ENCODE assay signal across 8 cellular contexts in genomic region chr11:65493367-65494176, GRCh38.
A peak's percentile ranks its signal among the peaks of the same experiment; 100 is the strongest.
DNase-seq lines count a peak whose midpoint lies in the region; ATAC-seq and TF ChIP-seq lines count a peak whose summit lies in the region.

No MANE protein-coding gene starts in this region.

- peak overlapping the region; percentile 16; the same call in 1 of the 2 replicates for H3K27ac ChIP-seq in HEK293 (ENCODE audit: extremely low read depth, low read depth, low read length)
- H3K27ac ChIP-seq in iPS-20b (ENCODE audit: low read length), result no peak overlapping the region

- no peaks in the 10 kb centered on the region for H3K9me3 Mint-ChIP-seq in activated naive CD8-positive, alpha-beta T cell treated with anti-CD3 and anti-CD28 coated beads, Interleukin-2, amount 50 U/mL, for 24 hours
- no peaks in the 10 kb centered on the region for H3K9me3 Mint-ChIP-seq in stimulated activated effector memory CD8-positive, alpha-beta T cell treated with anti-CD3 and anti-CD28 coated beads, Interleukin-12 subunit alpha, Interleukin-12 subunit beta, amount 100 ng/mL, for 72 hours

- H3K36me3 ChIP-seq in HEK293 (ENCODE audit: control insufficient read depth in 2 of 2, insufficient read depth in 1 of 2, low read length in 2 of 2) (no peaks in the 10 kb centered on the region), iPS-20b (ENCODE audit: insufficient read depth, low read depth, low read length) (no peaks in the 10 kb centered on the region)

- H3K9me3 ChIP-seq in HEK293 (ENCODE audit: control insufficient read depth, insufficient read depth, low read depth, low read length) (no peaks in the 10 kb centered on the region), iPS-20b (ENCODE audit: insufficient read depth, low read depth, low read length) (no peaks in the 10 kb centered on the region)

- POLR2A ChIA-PET in HEK293 (lab: Yijun Ruan, JAX), result interaction anchor here (0.6 to 28.2 kb wide), 6 partner anchors 9 to 71 kb away, joined by 3 to 1129 read pairs (median 18); partner anchors contain the start of genes MALAT1 and NEAT1

- ATAC-seq in activated naive CD8-positive, alpha-beta T cell treated with anti-CD3 and anti-CD28 coated beads, Interleukin-2, amount 50 U/mL, for 24 hours, result no peak
- no peak for ATAC-seq in stimulated activated effector memory CD8-positive, alpha-beta T cell treated with anti-CD3 and anti-CD28 coated beads, Interleukin-12 subunit alpha, Interleukin-12 subunit beta, amount 100 ng/mL, for 72 hours

- H3K9ac ChIP-seq in iPS-20b (ENCODE audit: low read depth, low read length), result peak overlapping the region; percentile 20; the same call in 1 of the 2 replicates

- H3K4me3 ChIP-seq in HEK293 (ENCODE audit: low read depth, low read length) (no peak overlapping the region), iPS-20b (ENCODE audit: low read length) (no peak overlapping the region)

- DNase-seq in AG08395 (ENCODE audit: low spot score) (peak; percentile 66), activated gamma-delta T cell treated with Interleukin-2 at 50 U/mL for 16 hours (no peak), NCI-H774 (lab: John Stamatoyannopoulos, UW) (no peak)
- DNase-seq in activated naive CD8-positive, alpha-beta T cell treated with anti-CD3 and anti-CD28 coated beads, Interleukin-2, amount 50 U/mL, for 24 hours, result no peak
- DNase-seq in stimulated activated effector memory CD8-positive, alpha-beta T cell treated with anti-CD3 and anti-CD28 coated beads, Interleukin-12 subunit alpha, Interleukin-12 subunit beta, amount 100 ng/mL, for 72 hours (ENCODE audit: low spot score in 2 of 2), result no peak
- no peak for DNase-seq in activated CD4-positive, alpha-beta T cell treated with anti-CD3 and anti-CD28 coated beads for 48 hours

- H3K4me1 ChIP-seq in HEK293 (ENCODE audit: control insufficient read depth, insufficient read depth, low read length) (peaks cover 26% of the 10 kb centered on the region), iPS-20b (ENCODE audit: insufficient read depth, low read length) (peaks cover 57% of the 10 kb centered on the region)

- peak overlapping the region; percentile 62 for H3K4me3 Mint-ChIP-seq in activated naive CD8-positive, alpha-beta T cell treated with anti-CD3 and anti-CD28 coated beads, Interleukin-2, amount 50 U/mL, for 24 hours
- H3K4me3 Mint-ChIP-seq in stimulated activated effector memory CD8-positive, alpha-beta T cell treated with anti-CD3 and anti-CD28 coated beads, Interleukin-12 subunit alpha, Interleukin-12 subunit beta, amount 100 ng/mL, for 72 hours, result peak overlapping the region; percentile 67

- H3K4me1 Mint-ChIP-seq in activated naive CD8-positive, alpha-beta T cell treated with anti-CD3 and anti-CD28 coated beads, Interleukin-2, amount 50 U/mL, for 24 hours, result peaks cover 69% of the 10 kb centered on the region
- H3K4me1 Mint-ChIP-seq in stimulated activated effector memory CD8-positive, alpha-beta T cell treated with anti-CD3 and anti-CD28 coated beads, Interleukin-12 subunit alpha, Interleukin-12 subunit beta, amount 100 ng/mL, for 72 hours, result peaks cover 65% of the 10 kb centered on the region

- peak overlapping the region; percentile 93 for H3K27ac Mint-ChIP-seq in activated naive CD8-positive, alpha-beta T cell treated with anti-CD3 and anti-CD28 coated beads, Interleukin-2, amount 50 U/mL, for 24 hours
- peak overlapping the region; percentile 91 for H3K27ac Mint-ChIP-seq in stimulated activated effector memory CD8-positive, alpha-beta T cell treated with anti-CD3 and anti-CD28 coated beads, Interleukin-12 subunit alpha, Interleukin-12 subunit beta, amount 100 ng/mL, for 72 hours

- H3K27me3 ChIP-seq in iPS-20b (ENCODE audit: insufficient read depth, low read length), result no peaks in the 10 kb centered on the region

- H3K36me3 Mint-ChIP-seq in activated naive CD8-positive, alpha-beta T cell treated with anti-CD3 and anti-CD28 coated beads, Interleukin-2, amount 50 U/mL, for 24 hours (ENCODE audit: low read depth), result peaks cover 1% of the 10 kb centered on the region
- H3K36me3 Mint-ChIP-seq in stimulated activated effector memory CD8-positive, alpha-beta T cell treated with anti-CD3 and anti-CD28 coated beads, Interleukin-12 subunit alpha, Interleukin-12 subunit beta, amount 100 ng/mL, for 72 hours, result peaks cover 6% of the 10 kb centered on the region

- CTCF ChIA-PET in HEK293 (lab: Yijun Ruan, JAX), result interaction anchor here (0.7 to 1.1 kb wide), 3 partner anchors 14 to 239 kb away, joined by 5 to 6 read pairs (median 5); no protein-coding TSS in a partner anchor

- H3K27me3 Mint-ChIP-seq in activated naive CD8-positive, alpha-beta T cell treated with anti-CD3 and anti-CD28 coated beads, Interleukin-2, amount 50 U/mL, for 24 hours, result no peaks in the 10 kb centered on the region

- no peak for TF ChIP-seq CTCF in HEK293 (tag by site-specific recombination; IDR thresholded peaks at IDR 0.05)

TF ChIP-seq in HEK293, 187 proteins besides CTCF, POLR2A, EP300 and RAD21:
- no peak for TF ChIP-seq ELK4 (IDR thresholded peaks at IDR 0.05; ENCODE audit: borderline replicate concordance, low read depth, low read length)
- TF ChIP-seq ZNF404 (tag by site-specific recombination; IDR thresholded peaks at IDR 0.05), result no peak
- no peak for TF ChIP-seq ZNF223 (tag by site-specific recombination; IDR thresholded peaks at IDR 0.05)
- TF ChIP-seq ZBTB17 (tag by site-specific recombination; IDR thresholded peaks at IDR 0.05), result peak; percentile 34; the same call in 1 of the 2 replicates
- no peak for TF ChIP-seq ZNF121 (tag by site-specific recombination; IDR thresholded peaks at IDR 0.05)
- peak; percentile 30; the same call in 1 of the 2 replicates for TF ChIP-seq PRDM4 (tag by site-specific recombination; IDR thresholded peaks at IDR 0.05)
TF ChIP-seq in HEK293: peak in this region for 2.
